ENCODE assay signal across 17 cellular contexts in the genomic region with DNA sequence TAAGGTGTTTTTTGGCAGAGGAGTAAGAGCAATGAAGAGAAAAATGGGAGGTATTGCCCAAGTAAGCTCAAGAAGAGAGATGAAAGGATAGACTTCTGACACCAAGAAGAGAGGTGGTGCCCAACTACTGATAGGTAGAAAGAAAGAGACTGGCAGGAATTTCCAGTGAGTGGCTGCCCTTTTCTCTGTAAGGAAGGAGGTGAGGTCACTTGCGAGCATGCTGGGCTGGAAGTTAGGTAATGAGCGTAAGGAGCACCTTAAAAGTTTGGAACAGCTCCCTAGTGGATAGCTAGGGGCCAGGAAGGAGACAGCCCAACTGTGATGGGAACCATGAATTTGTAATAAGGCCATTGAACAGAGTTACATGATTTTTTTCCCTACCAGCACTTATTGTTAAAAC.
"Had no signal": no experiment of that assay in that cellular context is flagged by ENCODE, and none has a peak within 500 bp of the region (broad histone marks: within the 10 kb centered on the region; RNA-seq: fewer than 3 reads in every experiment).

No MANE protein-coding gene starts in this region.

- H3K4me1 ChIP-seq: right lobe of liver, upper lobe of right lung had no signal

- H3K27me3 ChIP-seq: ascending aorta, neutrophil, pancreas, right lobe of liver, upper lobe of right lung had no signal

- H3K4me3 ChIP-seq: ascending aorta, pancreas, right lobe of liver, thoracic aorta, upper lobe of right lung had no signal

- H3K27ac ChIP-seq: ascending aorta, neutrophil, pancreas, right lobe of liver, thoracic aorta, upper lobe of right lung had no signal

- ATAC-seq: activated T-cell treated with anti-CD3 and anti-CD28 coated beads, Interleukin-2, amount 50 U/mL, for 4 hours; naive thymus-derived CD8-positive, alpha-beta T cell; pancreas; upper lobe of right lung had no signal

- H3K27ac Mint-ChIP-seq: activated CD4-positive, alpha-beta T cell treated with anti-CD3 and anti-CD28 coated beads, Interleukin-2, amount 10 ng/mL, durations not matched to agents 7 days and 5 days; activated naive CD4-positive, alpha-beta T cell treated with anti-CD3 and anti-CD28 coated beads, Interleukin-2, amount 10 ng/mL, durations not matched to agents 7 days and 5 days; stimulated activated effector memory CD8-positive, alpha-beta T cell treated with anti-CD3 and anti-CD28 coated beads, Interleukin-12 subunit alpha, Interleukin-12 subunit beta, amount 100 ng/mL, for 72 hours had no signal

- H3K9me3 ChIP-seq: ascending aorta, neutrophil, pancreas, right lobe of liver, thoracic aorta, upper lobe of right lung had no signal

- H3K36me3 ChIP-seq: ascending aorta, right lobe of liver had no signal

- H3K9me3 Mint-ChIP-seq: activated CD4-positive, alpha-beta T cell treated with anti-CD3 and anti-CD28 coated beads, Interleukin-2, amount 10 ng/mL, durations not matched to agents 7 days and 5 days; activated naive CD4-positive, alpha-beta T cell treated with anti-CD3 and anti-CD28 coated beads, Interleukin-2, amount 10 ng/mL, durations not matched to agents 7 days and 5 days; activated T-cell treated with anti-CD3 and anti-CD28 coated beads, Interleukin-2, amount 50 U/mL, for 4 hours; naive thymus-derived CD8-positive, alpha-beta T cell; stimulated activated effector memory CD8-positive, alpha-beta T cell treated with anti-CD3 and anti-CD28 coated beads, Interleukin-12 subunit alpha, Interleukin-12 subunit beta, amount 100 ng/mL, for 72 hours had no signal

- DNase-seq: activated CD4-positive, alpha-beta T cell treated with anti-CD3 and anti-CD28 coated beads, Interleukin-2, amount 10 ng/mL, durations not matched to agents 7 days and 5 days; activated CD8-positive, alpha-beta memory T cell treated with anti-CD3 and anti-CD28 coated beads, Interleukin-2, amount 50 U/mL, for 4 hours; activated effector memory CD4-positive, alpha-beta T cell treated with Interleukin-2 at 50 U/mL for 16 hours; activated naive CD4-positive, alpha-beta T cell treated with anti-CD3 and anti-CD28 coated beads, Interleukin-2, amount 10 ng/mL, durations not matched to agents 7 days and 5 days; activated T-cell treated with anti-CD3 and anti-CD28 coated beads, Interleukin-2, amount 50 U/mL, for 4 hours; cerebellar nuclear complex; cortex of kidney; naive thymus-derived CD8-positive, alpha-beta T cell; pancreas; right lobe of liver; stimulated activated CD4-positive, alpha-beta T cell treated with anti-CD3 and anti-CD28 coated beads, Interleukin-4, amount 100 ng/mL, for 24 hours; T-helper 1 cell; upper lobe of right lung had no signal

- H3K4me3 Mint-ChIP-seq: activated CD4-positive, alpha-beta T cell treated with anti-CD3 and anti-CD28 coated beads, Interleukin-2, amount 10 ng/mL, durations not matched to agents 7 days and 5 days; activated naive CD4-positive, alpha-beta T cell treated with anti-CD3 and anti-CD28 coated beads, Interleukin-2, amount 10 ng/mL, durations not matched to agents 7 days and 5 days; activated T-cell treated with anti-CD3 and anti-CD28 coated beads, Interleukin-2, amount 50 U/mL, for 4 hours; naive thymus-derived CD8-positive, alpha-beta T cell; stimulated activated effector memory CD8-positive, alpha-beta T cell treated with anti-CD3 and anti-CD28 coated beads, Interleukin-12 subunit alpha, Interleukin-12 subunit beta, amount 100 ng/mL, for 72 hours had no signal

- H3K4me1 Mint-ChIP-seq: activated CD4-positive, alpha-beta T cell treated with anti-CD3 and anti-CD28 coated beads, Interleukin-2, amount 10 ng/mL, durations not matched to agents 7 days and 5 days; activated naive CD4-positive, alpha-beta T cell treated with anti-CD3 and anti-CD28 coated beads, Interleukin-2, amount 10 ng/mL, durations not matched to agents 7 days and 5 days; stimulated activated effector memory CD8-positive, alpha-beta T cell treated with anti-CD3 and anti-CD28 coated beads, Interleukin-12 subunit alpha, Interleukin-12 subunit beta, amount 100 ng/mL, for 72 hours had no signal

- H3K27me3 Mint-ChIP-seq: activated CD4-positive, alpha-beta T cell treated with anti-CD3 and anti-CD28 coated beads, Interleukin-2, amount 10 ng/mL, durations not matched to agents 7 days and 5 days; activated naive CD4-positive, alpha-beta T cell treated with anti-CD3 and anti-CD28 coated beads, Interleukin-2, amount 10 ng/mL, durations not matched to agents 7 days and 5 days; naive thymus-derived CD8-positive, alpha-beta T cell had no signal
